ENCODE assay signal across 8 cellular contexts in genomic region chr4:119284876-119285611, GRCh38. TPM values are rescaled to one million over a fixed set of nuclear protein-coding genes. Genes with fewer than 3 reads are reported as not detected.
A peak's percentile ranks its signal among the peaks of the same experiment; 100 is the strongest.
DNase-seq lines count a peak whose midpoint lies in the region; ATAC-seq and TF ChIP-seq lines count a peak whose summit lies in the region.

No MANE protein-coding gene starts in this region.

- no peaks in the 10 kb centered on the region for H3K9me2 ChIP-seq in OCI-LY1 (ENCODE audit: low read depth, low read length)

- peak overlapping the region; percentile 69 for H3K4me3 Mint-ChIP-seq in stimulated activated naive CD8-positive, alpha-beta T cell treated with anti-CD3 and anti-CD28 coated beads, Interleukin-15, Interleukin-2, amounts not matched to agents 100 ng/mL and 50 ng/mL, for 24 hours
- H3K4me3 Mint-ChIP-seq in stimulated activated effector memory CD8-positive, alpha-beta T cell treated with anti-CD3 and anti-CD28 coated beads, Interleukin-12 subunit alpha, Interleukin-12 subunit beta, amount 100 ng/mL, for 72 hours = peak overlapping the region; percentile 26

- H2AFZ ChIP-seq in OCI-LY1 (ENCODE audit: low read length) = no peak overlapping the region

- H3K27me3 ChIP-seq in OCI-LY1 (ENCODE audit: insufficient read depth, low read length) = no peaks in the 10 kb centered on the region
- no peaks in the 10 kb centered on the region for H3K27me3 ChIP-seq in dorsolateral prefrontal cortex

- DNase-seq in stimulated activated naive CD8-positive, alpha-beta T cell treated with anti-CD3 and anti-CD28 coated beads, Interleukin-15, Interleukin-2, amounts not matched to agents 100 U/mL and 50 U/mL, for 24 hours = no peak
- DNase-seq in fibroblast of mammary gland (ENCODE audit: low read depth) (peak; percentile 32), dorsolateral prefrontal cortex (no peak), Kasumi-1 (lab: John Stamatoyannopoulos, UW) (no peak), COLO829 (ENCODE audit: low spot score) (no peak)
- no peak for DNase-seq in stimulated activated effector memory CD8-positive, alpha-beta T cell treated with anti-CD3 and anti-CD28 coated beads, Interleukin-12 subunit alpha, Interleukin-12 subunit beta, amount 100 ng/mL, for 72 hours (ENCODE audit: low spot score in 2 of 2)

- H3K4me1 ChIP-seq in OCI-LY1 (ENCODE audit: insufficient read depth, low read length, severe bottlenecking) = peaks cover 9% of the 10 kb centered on the region

- intact Hi-C loops in dorsolateral prefrontal cortex (cut with DNase I) = loop anchor here (5.0 to 10.0 kb wide), 4 partner anchors 70 to 303 kb away; partner anchors contain the start of gene USP53 (in 1 of the 2)

- H3K9ac ChIP-seq in OCI-LY1 (ENCODE audit: low read length) = no peak overlapping the region

- H3K4me2 ChIP-seq in OCI-LY1 (ENCODE audit: low read length) = peak overlapping the region; percentile 30; the same call in 1 of the 2 replicates

- peaks cover 6% of the 10 kb centered on the region for H3K36me3 Mint-ChIP-seq in stimulated activated naive CD8-positive, alpha-beta T cell treated with anti-CD3 and anti-CD28 coated beads, Interleukin-15, Interleukin-2, amounts not matched to agents 100 ng/mL and 50 ng/mL, for 24 hours (ENCODE audit: low read depth)
- no peaks in the 10 kb centered on the region for H3K36me3 Mint-ChIP-seq in stimulated activated effector memory CD8-positive, alpha-beta T cell treated with anti-CD3 and anti-CD28 coated beads, Interleukin-12 subunit alpha, Interleukin-12 subunit beta, amount 100 ng/mL, for 72 hours

- H3K27ac ChIP-seq in OCI-LY1 (ENCODE audit: low read depth, low read length, poor library complexity, severe bottlenecking) = no peak overlapping the region
- peak overlapping the region in 21 of 59 donors; percentile 0 to 68 (median 31) for H3K27ac ChIP-seq in dorsolateral prefrontal cortex

- no peaks in the 10 kb centered on the region for H3K27me3 Mint-ChIP-seq in stimulated activated naive CD8-positive, alpha-beta T cell treated with anti-CD3 and anti-CD28 coated beads, Interleukin-15, Interleukin-2, amounts not matched to agents 100 ng/mL and 50 ng/mL, for 24 hours

- TF ChIP-seq CTCF in OCI-LY1 (IDR thresholded peaks at IDR 0.05; ENCODE audit: low read length) (no peak), fibroblast of mammary gland (conservative IDR thresholded peaks at IDR 0.05; ENCODE audit: control insufficient read depth, insufficient read depth, low read depth, low read length) (no peak), dorsolateral prefrontal cortex (IDR thresholded peaks at IDR 0.05 in 54 of 56, conservative IDR thresholded peaks at IDR 0.05 in 2 of 56; ENCODE audit: low read depth in 1 of 56, partially characterized antibody in 56 of 56) (peak in 10 of 56 donors; percentile 9 to 33 (median 19))

- no peaks in the 10 kb centered on the region for H3K9me3 Mint-ChIP-seq in stimulated activated naive CD8-positive, alpha-beta T cell treated with anti-CD3 and anti-CD28 coated beads, Interleukin-15, Interleukin-2, amounts not matched to agents 100 ng/mL and 50 ng/mL, for 24 hours
- no peaks in the 10 kb centered on the region for H3K9me3 Mint-ChIP-seq in stimulated activated effector memory CD8-positive, alpha-beta T cell treated with anti-CD3 and anti-CD28 coated beads, Interleukin-12 subunit alpha, Interleukin-12 subunit beta, amount 100 ng/mL, for 72 hours

- H3K9me3 ChIP-seq in OCI-LY1 (ENCODE audit: low read length) = no peaks in the 10 kb centered on the region

- H3K36me3 ChIP-seq in OCI-LY1 (ENCODE audit: insufficient read depth, low read length) = peaks cover 3% of the 10 kb centered on the region; the same call in 1 of the 2 replicates

- no peak overlapping the region for H3K4me3 ChIP-seq in OCI-LY1 (ENCODE audit: low read depth, low read length, poor library complexity, severe bottlenecking)
- H3K4me3 ChIP-seq in fibroblast of mammary gland (ENCODE audit: control insufficient read depth, low read depth, low read length) = peak overlapping the region; percentile 8
- peak overlapping the region in 26 of 59 donors; percentile 2 to 42 (median 24) for H3K4me3 ChIP-seq in dorsolateral prefrontal cortex

- no peak for ATAC-seq in stimulated activated naive CD8-positive, alpha-beta T cell treated with anti-CD3 and anti-CD28 coated beads, Interleukin-15, Interleukin-2, amounts not matched to agents 100 U/mL and 50 U/mL, for 24 hours
- no peak for ATAC-seq in stimulated activated effector memory CD8-positive, alpha-beta T cell treated with anti-CD3 and anti-CD28 coated beads, Interleukin-12 subunit alpha, Interleukin-12 subunit beta, amount 100 ng/mL, for 72 hours

- peaks cover 16% of the 10 kb centered on the region for H3K4me1 Mint-ChIP-seq in stimulated activated naive CD8-positive, alpha-beta T cell treated with anti-CD3 and anti-CD28 coated beads, Interleukin-15, Interleukin-2, amounts not matched to agents 100 ng/mL and 50 ng/mL, for 24 hours (ENCODE audit: low read depth)
- H3K4me1 Mint-ChIP-seq in stimulated activated effector memory CD8-positive, alpha-beta T cell treated with anti-CD3 and anti-CD28 coated beads, Interleukin-12 subunit alpha, Interleukin-12 subunit beta, amount 100 ng/mL, for 72 hours = peaks cover 7% of the 10 kb centered on the region

- 0 out of 2 replicates have a peak, but pooled peaks cover 4% of the 10 kb centered on the region for H3K79me2 ChIP-seq in OCI-LY1 (ENCODE audit: insufficient read depth, low read length)

- no peaks in the 10 kb centered on the region for H4K20me1 ChIP-seq in OCI-LY1 (ENCODE audit: insufficient read depth, low read length)

- H3K27ac Mint-ChIP-seq in stimulated activated naive CD8-positive, alpha-beta T cell treated with anti-CD3 and anti-CD28 coated beads, Interleukin-15, Interleukin-2, amounts not matched to agents 100 ng/mL and 50 ng/mL, for 24 hours = peak overlapping the region; percentile 20
- peak overlapping the region; percentile 8 for H3K27ac Mint-ChIP-seq in stimulated activated effector memory CD8-positive, alpha-beta T cell treated with anti-CD3 and anti-CD28 coated beads, Interleukin-12 subunit alpha, Interleukin-12 subunit beta, amount 100 ng/mL, for 72 hours

- H3F3A ChIP-seq in OCI-LY1 (ENCODE audit: insufficient read depth, low read length) = no peaks in the 10 kb centered on the region; the same call in 1 of the 2 replicates

RNA-seq across cellular contexts. Expression of gene FABP2, which starts 36.9 kb away (rescaled TPM):
- not detected for total RNA-seq in dorsolateral prefrontal cortex
